Comparison of ENCODE assay signal across 8 cellular contexts in the genomic region with DNA sequence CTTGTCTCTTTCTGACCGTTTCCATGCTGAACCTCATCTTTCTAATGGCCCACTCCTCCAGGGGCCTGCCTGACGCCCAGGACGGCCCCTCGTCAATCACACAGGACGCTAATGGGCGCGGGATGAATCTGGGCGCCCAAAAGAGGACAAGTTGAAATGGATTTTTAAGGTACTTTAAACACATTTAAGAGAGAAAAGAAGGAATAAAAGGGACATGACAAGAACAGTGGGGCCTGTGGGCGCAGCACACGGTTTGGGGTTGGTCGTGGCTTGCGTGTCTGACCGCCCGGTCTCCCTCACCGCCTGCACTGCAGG. TPM values are rescaled to one million over a fixed set of nuclear protein-coding genes. Genes with fewer than 3 reads are reported as not detected.
DNase-seq lines count a peak whose midpoint lies in the region; ATAC-seq and TF ChIP-seq lines count a peak whose summit lies in the region.

No MANE protein-coding gene starts in this region.

- H3K36me3 Mint-ChIP-seq in natural killer cell = peaks cover 8% of the 10 kb centered on the region

- H3K9me3 ChIP-seq in DOHH2 (ENCODE audit: control insufficient read depth, insufficient read depth, low read length) = peaks cover 18% of the 10 kb centered on the region

- peaks cover 43 to 45% of the 10 kb centered on the region in 2 donors for H3K4me1 Mint-ChIP-seq in natural killer cell

- peaks cover 0 to 2% of the 10 kb centered on the region in 2 donors for H3K9me3 Mint-ChIP-seq in natural killer cell

- H3K27ac Mint-ChIP-seq in natural killer cell = peak overlapping the region; percentile 86 to 90

- peak; percentile 8 for ATAC-seq in HG03575 (IDR thresholded peaks at IDR 0.05; ENCODE audit: extremely low read depth, insufficient number of reproducible peaks, low FRiP score, unreplicated experiment)
- ATAC-seq in natural killer cell = no peak
- no peak for ATAC-seq in GM19035 (IDR thresholded peaks at IDR 0.05; ENCODE audit: unreplicated experiment)
- ATAC-seq in GM18858 (IDR thresholded peaks at IDR 0.05; ENCODE audit: unreplicated experiment) = no peak

- H3K4me1 ChIP-seq in DOHH2 (ENCODE audit: control insufficient read depth, low read length) = peaks cover 23% of the 10 kb centered on the region

- 0 out of 2 replicates have a peak, but pooled peaks cover 9% of the 10 kb centered on the region for H4K20me1 ChIP-seq in DOHH2 (ENCODE audit: control insufficient read depth, insufficient read depth, low read depth, low read length)

- H3K4me3 ChIP-seq in DOHH2 (ENCODE audit: low read length) (peak overlapping the region; percentile 70), coronary artery (peak overlapping the region; percentile 96)

- H3F3A ChIP-seq in DOHH2 (ENCODE audit: control insufficient read depth, insufficient read depth) = 0 out of 2 replicates have a peak, but pooled peaks cover 4% of the 10 kb centered on the region

- H3K27ac ChIP-seq in DOHH2 (ENCODE audit: low read depth, low read length) (no peak overlapping the region), coronary artery (peak overlapping the region; percentile 46 to 57)

- intact Hi-C loops in natural killer cell (cut with micrococcal nuclease) = loop anchor here (1.0 to 10.0 kb wide), 5 partner anchors 36 to 319 kb away; partner anchors contain the start of genes PER2, RAMP1 and SCLY

- peaks cover 4% of the 10 kb centered on the region; the same call in 1 of the 2 replicates for H3K36me3 ChIP-seq in DOHH2 (ENCODE audit: control insufficient read depth, low read length)

- peak overlapping the region; percentile 87 for H3K4me3 Mint-ChIP-seq in natural killer cell

- peaks cover 36% of the 10 kb centered on the region for H3K79me2 ChIP-seq in DOHH2 (ENCODE audit: control insufficient read depth, low read length)

- H3K27me3 ChIP-seq in DOHH2 (ENCODE audit: control insufficient read depth, low read length) = no peaks in the 10 kb centered on the region

- no peak for TF ChIP-seq CTCF in DOHH2 (IDR thresholded peaks at IDR 0.05; ENCODE audit: low read depth, low read length, poor library complexity, severe bottlenecking)
- TF ChIP-seq CTCF in coronary artery (IDR thresholded peaks at IDR 0.05) = no peak
- TF ChIP-seq CTCF in natural killer cell (IDR thresholded peaks at IDR 0.05) = no peak

- H3K4me2 ChIP-seq in DOHH2 (ENCODE audit: low read length) = peak overlapping the region; percentile 67

- H3K27me3 Mint-ChIP-seq in natural killer cell (ENCODE audit: low read depth in 2 of 2) = no peaks in the 10 kb centered on the region

- no peak for DNase-seq in coronary artery (ENCODE audit: low spot score)
- DNase-seq in natural killer cell = no peak
- DNase-seq in OCI-M2 (lab: John Stamatoyannopoulos, UW; ENCODE audit: unreplicated experiment) = no peak
- no peak for DNase-seq in SW480 (ENCODE audit: low spot score)

- H3K9me2 ChIP-seq in DOHH2 (replicated peaks; ENCODE audit: control insufficient read depth, low read length) = no peaks in the 10 kb centered on the region

RNA-seq across cellular contexts. Expression of gene UBE2F, which starts 0.6 kb away (rescaled TPM):
- 100 to 1,000 TPM in 1 of 3 donors, 10 to 100 TPM in 2; 82.4 to 135 (median 96.1) TPM for total RNA-seq in natural killer cell
